In genomic region chr17:82051776-82052637, GRCh38 we compare ENCODE assay signal across 8 cellular contexts. TPM values are rescaled to one million over a fixed set of nuclear protein-coding genes. Genes with fewer than 3 reads are reported as not detected.
DNase-seq lines count a peak whose midpoint lies in the region; ATAC-seq, FAIRE-seq and TF ChIP-seq lines count a peak whose summit lies in the region.

Gene GPS1 (plus strand): TSS chr17:82051898. CDS start chr17:82051932, 34 bp downstream.
Gene RFNG (minus strand): TSS chr17:82051811. CDS start chr17:82051766, 45 bp downstream.

- DNase-seq in DMS153 treated with DMSO at 0.1 percent for 48 hours (lab: John Stamatoyannopoulos, UW; ENCODE audit: unreplicated experiment), result peak; percentile 23
- peak; percentile 62 to 86 for DNase-seq in HAP-1 (ENCODE audit: low spot score in 2 of 2)
- peak; percentile 59 for DNase-seq in NCI-H2171 treated with DMSO at 0.1 percent for 48 hours (lab: John Stamatoyannopoulos, UW)
- DNase-seq in activated CD4-positive, alpha-beta T cell treated with anti-CD3 and anti-CD28 coated beads, Interleukin-2, amount 10 ng/mL, durations not matched to agents 24 days and 14 days, result peak; percentile 95
- no peak for DNase-seq in coronary artery (ENCODE audit: low spot score)
- peak; percentile 60 for DNase-seq in HepG2 (ENCODE audit: low spot score)
- peak; percentile 76 for DNase-seq in stimulated activated CD4-positive, alpha-beta T cell treated with anti-CD3 and anti-CD28 coated beads, Interleukin-2, amount 100 ng/mL, for 4 hours (ENCODE audit: low read depth)

- TF ChIP-seq EP300 in HepG2 (IDR thresholded peaks at IDR 0.05; ENCODE audit: low read depth in 2 of 2, low read length in 2 of 2) (no peak), HepG2 (CRISPR knock-in tag; IDR thresholded peaks at IDR 0.05; ENCODE audit: borderline replicate concordance) (no peak)

- ATAC-seq in HepG2 (peak; percentile 49), GM18868 (IDR thresholded peaks at IDR 0.05; ENCODE audit: unreplicated experiment) (no peak)

- no peak for TF ChIP-seq CTCF in coronary artery (IDR thresholded peaks at IDR 0.05)
- TF ChIP-seq CTCF in HepG2 (CRISPR knock-in tag; IDR thresholded peaks at IDR 0.05), result no peak

- peak within 1 kb of the TSS; percentile 100 for H3K4me2 ChIP-seq in HepG2 (ENCODE audit: low read depth, low read length)

- in situ Hi-C loops in HAP-1 (cut with MboI; ENCODE audit: low sequenced_read_pairs) (no loop called here), HepG2 (cut with HindIII; ENCODE audit: extremely low pct_ligation_motif_present, low pct_unique_long_range_greater_than_20kb) (no loop called here)

- H3K27me3 ChIP-seq in HAP-1 (ENCODE audit: low read depth) (no peaks in the 10 kb centered on the region), HepG2 (ENCODE audit: control insufficient read depth in 1 of 2, insufficient read depth in 2 of 2, low read length in 2 of 2) (no peaks in the 10 kb centered on the region; a peak in 2 of 5 replicates)

- peaks cover 14% of the 10 kb centered on the region for H3K36me3 Mint-ChIP-seq in activated CD4-positive, alpha-beta T cell treated with anti-CD3 and anti-CD28 coated beads, Interleukin-2, amount 10 ng/mL, durations not matched to agents 24 days and 14 days (ENCODE audit: low read depth)

- CTCF ChIA-PET in HepG2 (lab: Yijun Ruan, JAX; ENCODE audit: low intra/inter-chr PET ratio, low total read pairs), result no interaction called here

- H3K4me1 ChIP-seq in HAP-1 (peaks cover 3% of the 10 kb centered on the region; the same call in 1 of the 2 replicates), HepG2 (ENCODE audit: insufficient read depth, low read length) (peaks cover 50% of the 10 kb centered on the region)

- peak; percentile 54; the same call in 1 of the 2 replicates for TF ChIP-seq RAD21 in HepG2 (CRISPR knock-in tag; IDR thresholded peaks at IDR 0.05)

- peaks cover 16% of the 10 kb centered on the region for H3K4me1 Mint-ChIP-seq in activated CD4-positive, alpha-beta T cell treated with anti-CD3 and anti-CD28 coated beads, Interleukin-2, amount 10 ng/mL, durations not matched to agents 24 days and 14 days

- peaks cover 37% of the 10 kb centered on the region for H3K79me2 ChIP-seq in HepG2 (ENCODE audit: insufficient read depth, low read length)

- TF ChIP-seq POLR2A in HepG2 (IDR thresholded peaks at IDR 0.05; ENCODE audit: insufficient read depth in 1 of 2, low read depth in 2 of 2, low read length in 2 of 2), result no peak

- no peaks in the 10 kb centered on the region; the same call in 1 of the 2 replicates for H4K20me1 ChIP-seq in HepG2 (ENCODE audit: insufficient read depth, low read length)

- H3K36me3 ChIP-seq in HAP-1 (replicated peaks) (peaks cover 42% of the 10 kb centered on the region), HepG2 (replicated peaks in 1 of 2; ENCODE audit: control insufficient read depth in 1 of 2, insufficient read depth in 2 of 2, low read length in 2 of 2) (peaks cover 22 to 51% of the 10 kb centered on the region in 2 experiments)

- BruUV-seq in HepG2 (replicated peaks; lab: Mats Ljungman, UMichigan), result TSS peak; percentile 62

- intact Hi-C loops in activated CD4-positive, alpha-beta T cell treated with anti-CD3 and anti-CD28 coated beads, Interleukin-2, amount 10 ng/mL, durations not matched to agents 24 days and 14 days (cut with micrococcal nuclease), result loop anchor here (1.0 to 2.0 kb wide), 2 partner anchors 14 to 15 kb away; partner anchors contain the start of gene DCXR
- intact Hi-C loops in HepG2 (cut with micrococcal nuclease; ENCODE audit: unreplicated experiment), result loop anchor here (1.0 to 5.0 kb wide), 2 partner anchors 15 to 45 kb away; partner anchors contain the start of genes DCXR and FASN

- peak within 1 kb of the TSS; percentile 16 to 89 for H3K27ac ChIP-seq in coronary artery
- H3K27ac ChIP-seq in HepG2 (ENCODE audit: extremely low read length, insufficient read depth, low read length), result peak within 1 kb of the TSS; percentile 71

- H3K9ac ChIP-seq in HepG2 (ENCODE audit: insufficient read depth, low read depth, low read length), result peak within 1 kb of the TSS; percentile 94

- H3K4me3 Mint-ChIP-seq in activated CD4-positive, alpha-beta T cell treated with anti-CD3 and anti-CD28 coated beads, Interleukin-2, amount 10 ng/mL, durations not matched to agents 24 days and 14 days, result peak within 1 kb of the TSS; percentile 90

- H3K27me3 Mint-ChIP-seq in activated CD4-positive, alpha-beta T cell treated with anti-CD3 and anti-CD28 coated beads, Interleukin-2, amount 10 ng/mL, durations not matched to agents 24 days and 14 days, result no peaks in the 10 kb centered on the region

- peak within 1 kb of the TSS; percentile 71 for H3K4me3 ChIP-seq in HAP-1
- peak within 1 kb of the TSS; percentile 100 for H3K4me3 ChIP-seq in coronary artery
- H3K4me3 ChIP-seq in HepG2 (replicated peaks in 1 of 3; ENCODE audit: insufficient read depth in 1 of 3, low read depth in 2 of 3, low read length in 3 of 3), result peak within 1 kb of the TSS; percentile 76 to 99 (median 95)

- H2AFZ ChIP-seq in HepG2 (ENCODE audit: low read length), result no peak within 1 kb of the TSS

- WGBS in HepG2 (ENCODE audit: low lambda C conversion rate), result 0% methylated on average over 8 of the region's 94 CpGs

- POLR2A ChIA-PET in HepG2 (lab: Yijun Ruan, JAX), result interaction anchor here (0.7 to 3.4 kb wide), 4 partner anchors 8 to 323 kb away, joined by 3 to 33 read pairs (median 3); partner anchors contain the start of gene DCXR

- H3K9me3 Mint-ChIP-seq in activated CD4-positive, alpha-beta T cell treated with anti-CD3 and anti-CD28 coated beads, Interleukin-2, amount 10 ng/mL, durations not matched to agents 24 days and 14 days, result no peaks in the 10 kb centered on the region

- H3K27ac Mint-ChIP-seq in activated CD4-positive, alpha-beta T cell treated with anti-CD3 and anti-CD28 coated beads, Interleukin-2, amount 10 ng/mL, durations not matched to agents 24 days and 14 days, result peak within 1 kb of the TSS; percentile 91

- FAIRE-seq in HepG2 (lab: Jason Lieb, UNC), result no peak

- H3K9me3 ChIP-seq in HAP-1 (no peaks in the 10 kb centered on the region), HepG2 (ENCODE audit: low read length) (no peaks in the 10 kb centered on the region)

RNA-seq across cellular contexts. Expression of gene GPS1, which starts in this region (rescaled TPM):
- total RNA-seq in activated CD4-positive, alpha-beta T cell treated with anti-CD3 and anti-CD28 coated beads, Interleukin-2, amount 10 ng/mL, durations not matched to agents 24 days and 14 days, result 117 and 118 TPM in 2 replicates
- 106 and 124 TPM in 2 replicates for total RNA-seq in HepG2 (2016; rRNA removed; fragmentation: Illumina TruSeq; extraction: Trizol)
- total RNA-seq in HepG2 (2016; cell fraction: cytosol; rRNA removed; fragmentation: Illumina TruSeq; extraction: Trizol; ENCODE audit: low read depth), result 87.3 and 88.2 TPM in 2 replicates
- 99.7 and 134 TPM in 2 replicates for total RNA-seq in HepG2 (2016; cell fraction: insoluble cytoplasmic fraction; rRNA removed; fragmentation: Illumina TruSeq; extraction: Trizol)
- 96.5 and 111 TPM in 2 replicates for total RNA-seq in HepG2 (2016; cell fraction: membrane; rRNA removed; fragmentation: Illumina TruSeq; extraction: Trizol)
- total RNA-seq in HepG2 (2016; cell fraction: nucleus; rRNA removed; fragmentation: Illumina TruSeq; extraction: Trizol), result 89.5 and 106 TPM in 2 replicates
- polyA plus RNA-seq in HepG2 (2011; rRNA removed), result 128 and 161 TPM in 2 replicates
- polyA plus RNA-seq in HepG2 (2011; cell fraction: cytosol; rRNA removed), result 107 and 157 TPM in 2 replicates
- 389 and 467 TPM in 2 replicates for polyA plus RNA-seq in HepG2 (2011; cell fraction: nucleus; rRNA removed)
- 102 and 120 TPM in 2 replicates for polyA plus RNA-seq in HepG2 (2012)
- polyA plus RNA-seq in HepG2 (2016; cell fraction: cytosol; fragmentation: Illumina TruSeq; extraction: Trizol; ENCODE audit: low read depth), result 96.5 and 102 TPM in 2 replicates
- 120 and 146 TPM in 2 replicates for polyA plus RNA-seq in HepG2 (2016; cell fraction: insoluble cytoplasmic fraction; fragmentation: Illumina TruSeq; extraction: Trizol; ENCODE audit: low read depth)
- 103 and 104 TPM in 2 replicates for polyA plus RNA-seq in HepG2 (2016; cell fraction: membrane; fragmentation: Illumina TruSeq; extraction: Trizol; ENCODE audit: low read depth)
- polyA plus RNA-seq in HepG2 (2016; cell fraction: nucleus; fragmentation: Illumina TruSeq; extraction: Trizol; ENCODE audit: insufficient read depth, low read depth), result 225 and 229 TPM in 2 replicates
- 182 and 265 TPM in 2 replicates for polyA minus RNA-seq in HepG2 (2011; rRNA and poly(A)+ RNA removed; ENCODE audit: low replicate concordance)
- polyA minus RNA-seq in HepG2 (2011; cell fraction: cytosol; rRNA and poly(A)+ RNA removed), result 76.6 and 80.3 TPM in 2 replicates
- polyA minus RNA-seq in HepG2 (2011; cell fraction: nucleus; rRNA and poly(A)+ RNA removed), result 60.2 and 61.0 TPM in 2 replicates

RNA-seq across cellular contexts. Expression of gene RFNG, which starts in this region (rescaled TPM):
- total RNA-seq in activated CD4-positive, alpha-beta T cell treated with anti-CD3 and anti-CD28 coated beads, Interleukin-2, amount 10 ng/mL, durations not matched to agents 24 days and 14 days, result 21.4 and 30.8 TPM in 2 replicates
- 27.8 and 64.0 TPM in 2 replicates for total RNA-seq in HepG2 (2016; rRNA removed; fragmentation: Illumina TruSeq; extraction: Trizol)
- 72.5 and 73.8 TPM in 2 replicates for total RNA-seq in HepG2 (2016; cell fraction: cytosol; rRNA removed; fragmentation: Illumina TruSeq; extraction: Trizol; ENCODE audit: low read depth)
- 23.6 and 61.0 TPM in 2 replicates for total RNA-seq in HepG2 (2016; cell fraction: insoluble cytoplasmic fraction; rRNA removed; fragmentation: Illumina TruSeq; extraction: Trizol)
- total RNA-seq in HepG2 (2016; cell fraction: membrane; rRNA removed; fragmentation: Illumina TruSeq; extraction: Trizol), result 95.0 and 98.0 TPM in 2 replicates
- 53.3 and 60.7 TPM in 2 replicates for total RNA-seq in HepG2 (2016; cell fraction: nucleus; rRNA removed; fragmentation: Illumina TruSeq; extraction: Trizol)
- polyA plus RNA-seq in HepG2 (2011; rRNA removed), result 61.4 and 90.6 TPM in 2 replicates
- polyA plus RNA-seq in HepG2 (2011; cell fraction: cytosol; rRNA removed), result 36.1 and 62.0 TPM in 2 replicates
- polyA plus RNA-seq in HepG2 (2011; cell fraction: nucleus; rRNA removed), result 548 and 733 TPM in 2 replicates
- polyA plus RNA-seq in HepG2 (2012), result 60.9 and 71.7 TPM in 2 replicates
- polyA plus RNA-seq in HepG2 (2016; cell fraction: cytosol; fragmentation: Illumina TruSeq; extraction: Trizol; ENCODE audit: low read depth), result 106 and 121 TPM in 2 replicates
- 35.7 and 47.7 TPM in 2 replicates for polyA plus RNA-seq in HepG2 (2016; cell fraction: insoluble cytoplasmic fraction; fragmentation: Illumina TruSeq; extraction: Trizol; ENCODE audit: low read depth)
- 128 and 132 TPM in 2 replicates for polyA plus RNA-seq in HepG2 (2016; cell fraction: membrane; fragmentation: Illumina TruSeq; extraction: Trizol; ENCODE audit: low read depth)
- 227 and 229 TPM in 2 replicates for polyA plus RNA-seq in HepG2 (2016; cell fraction: nucleus; fragmentation: Illumina TruSeq; extraction: Trizol; ENCODE audit: insufficient read depth, low read depth)
- polyA minus RNA-seq in HepG2 (2011; rRNA and poly(A)+ RNA removed; ENCODE audit: low replicate concordance), result 12.3 and 58.2 TPM in 2 replicates
- polyA minus RNA-seq in HepG2 (2011; cell fraction: cytosol; rRNA and poly(A)+ RNA removed), result 21.9 and 29.0 TPM in 2 replicates
- 29.7 and 35.9 TPM in 2 replicates for polyA minus RNA-seq in HepG2 (2011; cell fraction: nucleus; rRNA and poly(A)+ RNA removed)
